In genomic region chr2:20496069-20496468, GRCh38 we compare ENCODE assay signal across 12 cellular contexts. TPM values are rescaled to one million over a fixed set of nuclear protein-coding genes. Genes with fewer than 3 reads are reported as not detected.
DNase-seq lines count a peak whose midpoint lies in the region; FAIRE-seq and TF ChIP-seq lines count a peak whose summit lies in the region.
"Had no signal": no experiment of that assay in that cellular context is flagged by ENCODE, and none has a peak within 500 bp of the region (broad histone marks: within the 10 kb centered on the region; RNA-seq: fewer than 3 reads in every experiment).

No MANE protein-coding gene starts in this region.

- POLR2A ChIA-PET in MCF 10A (lab: Yijun Ruan, JAX) = interaction anchor here (0.7 to 1.0 kb wide), 3 partner anchors 11 to 49 kb away, joined by 3 read pairs; partner anchors contain the start of gene RHOB

- intact Hi-C loops in MCF 10A (cut with micrococcal nuclease) = loop anchor here (5.0 kb wide), 1 partner anchor 44 kb away; no protein-coding TSS in a partner anchor

- peaks cover 30% of the 10 kb centered on the region for H3K4me1 Mint-ChIP-seq in MCF 10A (ENCODE audit: insufficient read depth, unreplicated experiment)
- H3K4me1 Mint-ChIP-seq: activated CD4-positive, alpha-beta T cell treated with anti-CD3 and anti-CD28 coated beads for 36 hours had no signal

- peak overlapping the region; percentile 37 for H3K27ac Mint-ChIP-seq in MCF 10A (ENCODE audit: low read depth, unreplicated experiment)
- H3K27ac Mint-ChIP-seq: activated CD4-positive, alpha-beta T cell treated with anti-CD3 and anti-CD28 coated beads for 36 hours; activated naive CD8-positive, alpha-beta T cell had no signal

- DNase-seq in DMS53 (lab: John Stamatoyannopoulos, UW) (peak; percentile 40), DMS53 treated with DMSO at 0.1 percent for 48 hours (lab: John Stamatoyannopoulos, UW; ENCODE audit: unreplicated experiment) (no peak), MCF 10A (ENCODE audit: unreplicated experiment) (peak; percentile 68), left kidney (ENCODE audit: low read depth, low spot score) (peak; percentile 66), urothelium cell line (ENCODE audit: low spot score) (no peak), GM13976 (ENCODE audit: low spot score) (no peak), mucosa of gallbladder (ENCODE audit: low spot score) (no peak)
- no peak for DNase-seq in activated effector memory CD4-positive, alpha-beta T cell treated with Interleukin-2 at 50 U/mL for 16 hours
- DNase-seq: activated CD4-positive, alpha-beta T cell treated with anti-CD3 and anti-CD28 coated beads for 36 hours; esophagus squamous epithelium; NCI-H187 had no signal

- H3K27me3 Mint-ChIP-seq in MCF 10A (ENCODE audit: insufficient read depth, unreplicated experiment) = no peaks in the 10 kb centered on the region
- H3K27me3 Mint-ChIP-seq: activated naive CD8-positive, alpha-beta T cell had no signal

- TF ChIP-seq CTCF in MCF 10A (IDR thresholded peaks at IDR 0.05; ENCODE audit: unreplicated experiment) (no peak), GM13976 (IDR thresholded peaks at IDR 0.05; ENCODE audit: borderline replicate concordance, control extremely low read depth, extremely low read depth, insufficient read depth, missing control alignments) (no peak)

- peak overlapping the region; percentile 35 for H3K4me3 Mint-ChIP-seq in MCF 10A (ENCODE audit: unreplicated experiment)
- H3K4me3 Mint-ChIP-seq: activated CD4-positive, alpha-beta T cell treated with anti-CD3 and anti-CD28 coated beads for 36 hours; activated naive CD8-positive, alpha-beta T cell had no signal

- BruUV-seq in MCF 10A (replicated peaks; lab: Mats Ljungman, UMichigan) = no TSS peak

- peaks cover 4% of the 10 kb centered on the region for H3K36me3 Mint-ChIP-seq in MCF 10A (ENCODE audit: insufficient read depth, unreplicated experiment)
- H3K36me3 Mint-ChIP-seq: activated naive CD8-positive, alpha-beta T cell had no signal

- CTCF ChIA-PET in MCF 10A (lab: Yijun Ruan, JAX) = interaction anchor here (0.6 to 2.5 kb wide), 5 partner anchors 10 to 147 kb away, joined by 3 to 7 read pairs (median 5); no protein-coding TSS in a partner anchor

- FAIRE-seq in urothelium cell line (lab: Jason Lieb, UNC) = peak; percentile 23

- in situ Hi-C loops in GM13976 (cut with MboI; ENCODE audit: low sequenced_read_pairs, unreplicated experiment) = no loop called here

- peaks cover 11% of the 10 kb centered on the region for H3K9me3 Mint-ChIP-seq in MCF 10A (ENCODE audit: unreplicated experiment)

RNA-seq across cellular contexts. Expression of gene RHOB, which starts 49.2 kb away (rescaled TPM):
- total RNA-seq in MCF 10A (2022) (28.1 and 45.7 TPM in 2 replicates), mucosa of gallbladder (445 TPM)

Comparison
In these comparisons a context has a peak if more than half of its experiments do, and no peak if none do; other contexts are left out.
1. DNase-seq: peak in DMS53 (single experiment), MCF 10A (single experiment) and left kidney (single experiment); none in DMS53 treated with DMSO at 0.1 percent for 48 hours (single experiment), urothelium cell line (single experiment), activated effector memory CD4-positive, alpha-beta T cell treated with Interleukin-2 at 50 U/mL for 16 hours (single experiment), GM13976 (single experiment) and mucosa of gallbladder (single experiment).